1 cellular context compared by ENCODE assay signal in genomic region chr3:28347374-28348285, GRCh38.
A peak's percentile ranks its signal among the peaks of the same experiment; 100 is the strongest.
TF ChIP-seq lines count a peak whose summit lies in the region.

No MANE protein-coding gene starts in this region.

TF ChIP-seq in GM12878, 131 proteins besides CTCF, POLR2A, EP300 and RAD21:
- TF ChIP-seq PRDM15 (CRISPR knock-in tag; IDR thresholded peaks at IDR 0.05) (no peak), MLLT1 (IDR thresholded peaks at IDR 0.05) (peak; percentile 62; the same call in 1 of the 2 replicates)
